1 cellular context compared by ENCODE assay signal in the genomic region with DNA sequence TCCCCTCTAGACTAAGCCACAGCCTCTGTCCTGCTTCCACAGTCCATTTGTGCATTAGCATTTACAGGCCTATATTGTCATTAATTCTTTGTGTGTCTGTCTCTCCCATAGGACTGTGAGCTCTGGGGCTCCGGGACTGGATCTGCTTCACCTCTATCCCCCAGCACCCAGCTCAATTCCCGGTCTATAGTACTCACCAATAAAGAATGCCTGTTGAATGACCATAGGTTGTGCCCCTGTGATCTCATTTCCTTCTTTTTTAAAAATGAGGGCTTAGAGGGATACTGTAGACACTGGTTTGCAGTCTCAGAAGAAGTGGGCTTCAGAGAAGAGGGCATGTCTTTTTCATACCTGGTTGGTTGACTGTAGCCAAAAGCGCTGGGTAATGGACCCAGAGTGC.
TF ChIP-seq lines count a peak whose summit lies in the region.

No MANE protein-coding gene starts in this region.

TF ChIP-seq in HEK293, 187 proteins besides CTCF, POLR2A, EP300 and RAD21:
- TF ChIP-seq ZNF354C (tag by site-specific recombination; IDR thresholded peaks at IDR 0.05; ENCODE audit: borderline replicate concordance, low read depth) (no peak), SCRT2 (tag by site-specific recombination; IDR thresholded peaks at IDR 0.05) (0 out of 2 replicates have a peak, but pooled peaks have one; percentile 10)
